20 cellular contexts compared by ENCODE assay signal in genomic region chr15:49079340-49080039, GRCh38. TPM values are rescaled to one million over a fixed set of nuclear protein-coding genes. Genes with fewer than 3 reads are reported as not detected.
DNase-seq lines count a peak whose midpoint lies in the region; ATAC-seq, FAIRE-seq and TF ChIP-seq lines count a peak whose summit lies in the region.
"Had no signal": no experiment of that assay in that cellular context is flagged by ENCODE, and none has a peak within 500 bp of the region (broad histone marks: within the 10 kb centered on the region; RNA-seq: fewer than 3 reads in every experiment).

No MANE protein-coding gene starts in this region.

- 93% methylated on average over 23 of the region's 23 CpGs for WGBS in esophagus muscularis mucosa

- H3K4me1 ChIP-seq in BE2C = no peaks in the 10 kb centered on the region
- no peaks in the 10 kb centered on the region for H3K4me1 ChIP-seq in esophagus muscularis mucosa
- H3K4me1 ChIP-seq: Caco-2, HAP-1 had no signal

- FAIRE-seq in urothelium cell line (lab: Jason Lieb, UNC) = no peak
- FAIRE-seq: HTR-8/SVneo had no signal

- ATAC-seq in Right ventricle myocardium superior (ENCODE audit: poor library complexity) = no peak

- no peak for DNase-seq in HEK293T (ENCODE audit: extremely low spot score)
- peak; percentile 53 for DNase-seq in NCI-H69 (lab: John Stamatoyannopoulos, UW)
- peak; percentile 12 for DNase-seq in iPS-NIHi11 (ENCODE audit: low spot score)
- peak; percentile 5 for DNase-seq in urothelium cell line (ENCODE audit: low spot score)
- no peak for DNase-seq in BE2C
- no peak for DNase-seq in Right ventricle myocardium superior
- no peak for DNase-seq in esophagus muscularis mucosa (ENCODE audit: extremely low spot score)
- DNase-seq: CD4-positive, CD25-positive, alpha-beta regulatory T cell; DMS153; KBM-7; NCI-H1092; NCI-H1694; NCI-H2107; NCI-H446; PC-9; T-helper 1 cell had no signal

- POLR2A ChIA-PET in HEK293T (lab: Yijun Ruan, JAX) = no interaction called here

- H3K36me3 ChIP-seq in BE2C (no peaks in the 10 kb centered on the region), esophagus muscularis mucosa (no peaks in the 10 kb centered on the region)
- H3K36me3 ChIP-seq: HAP-1 had no signal

- no peak for TF ChIP-seq POLR2A in esophagus muscularis mucosa (IDR thresholded peaks at IDR 0.05; ENCODE audit: low read depth)

- CTCF ChIA-PET in HEK293T (lab: Yijun Ruan, JAX) = no interaction called here

- intact Hi-C loops in Right ventricle myocardium superior (cut with DNase I) = no loop called here
- intact Hi-C loops in esophagus muscularis mucosa (cut with DNase I) = no loop called here

- TF ChIP-seq CTCF in BE2C (IDR thresholded peaks at IDR 0.05; ENCODE audit: low read depth, low read length) (no peak), esophagus muscularis mucosa (IDR thresholded peaks at IDR 0.05) (no peak)

- H3K27ac ChIP-seq in esophagus muscularis mucosa (replicated peaks in 1 of 4) = no peak overlapping the region
- H3K27ac ChIP-seq: HL-60, PC-9 had no signal

- H3K4me3 ChIP-seq in BE2C (ENCODE audit: low read depth, low read length) (no peak overlapping the region), esophagus muscularis mucosa (no peak overlapping the region)
- H3K4me3 ChIP-seq: HAP-1, PC-9 had no signal

- no peaks in the 10 kb centered on the region for H3K9me3 ChIP-seq in BE2C
- H3K9me3 ChIP-seq in esophagus muscularis mucosa = no peaks in the 10 kb centered on the region
- H3K9me3 ChIP-seq: Caco-2, HAP-1 had no signal

- H3K27me3 ChIP-seq in BE2C (no peaks in the 10 kb centered on the region), esophagus muscularis mucosa (no peaks in the 10 kb centered on the region)

- TF ChIP-seq EP300 in esophagus muscularis mucosa (IDR thresholded peaks at IDR 0.05) = no peak

TF ChIP-seq in HEK293T, 16 proteins besides CTCF, POLR2A, EP300 and RAD21:
- TF ChIP-seq ELF4 (IDR thresholded peaks at IDR 0.05) (no peak), HDGF (IDR thresholded peaks at IDR 0.05; ENCODE audit: borderline replicate concordance) (no peak), L3MBTL2 (conservative IDR thresholded peaks at IDR 0.05) (0 out of 2 replicates have a peak, but pooled peaks have one; percentile 28), ZNF384 (IDR thresholded peaks at IDR 0.05) (no peak), SUZ12 (IDR thresholded peaks at IDR 0.05) (no peak)

RNA-seq across cellular contexts. Expression of gene SECISBP2L, which starts 33.2 kb away (rescaled TPM):
- polyA plus RNA-seq in BE2C (2012; ENCODE audit: insufficient read depth, insufficient read length, low read depth) = 5.2 TPM
- total RNA-seq in Right ventricle myocardium superior (34.2 TPM), esophagus muscularis mucosa (10 to 100 TPM; 40.3 to 54.0 (median 44.0) TPM)

Comparison
In these comparisons a context has a peak if more than half of its experiments do, and no peak if none do; other contexts are left out.
1. DNase-seq: peak in NCI-H69 (single experiment), iPS-NIHi11 (single experiment) and urothelium cell line (single experiment); none in HEK293T (single experiment), BE2C (single experiment), Right ventricle myocardium superior (single experiment) and esophagus muscularis mucosa (single experiment).